In genomic region chr6:139942333-139942732, GRCh38 we compare ENCODE assay signal across 19 cellular contexts.
A peak's percentile ranks its signal among the peaks of the same experiment; 100 is the strongest.
DNase-seq lines count a peak whose midpoint lies in the region; ATAC-seq and TF ChIP-seq lines count a peak whose summit lies in the region.
"Had no signal": no experiment of that assay in that cellular context is flagged by ENCODE, and none has a peak within 500 bp of the region (broad histone marks: within the 10 kb centered on the region; RNA-seq: fewer than 3 reads in every experiment).

No MANE protein-coding gene starts in this region.

- H3K23ac ChIP-seq in neuronal stem cell (ENCODE audit: low read depth, low read length, poor library complexity): no peak overlapping the region

- no peaks in the 10 kb centered on the region for H3K79me1 ChIP-seq in neuronal stem cell (ENCODE audit: low read depth, low read length)

- TF ChIP-seq CTCF in cardiac muscle cell (IDR thresholded peaks at IDR 0.05; ENCODE audit: low read depth, low read length) (no peak), heart right ventricle (IDR thresholded peaks at IDR 0.05) (no peak), WERI-Rb-1 (IDR thresholded peaks at IDR 0.05; ENCODE audit: low read depth, low read length) (no peak), type B pancreatic cell (conservative IDR thresholded peaks at IDR 0.05) (no peak)

- H2AK5ac ChIP-seq in neuronal stem cell (ENCODE audit: low read depth, low read length): no peak overlapping the region

- H3K4me2 ChIP-seq in neuronal stem cell (ENCODE audit: insufficient read depth, low read length, poor library complexity, severe bottlenecking): no peak overlapping the region

- H2AFZ ChIP-seq in neuronal stem cell (ENCODE audit: low read length): peak overlapping the region; percentile 65

- H3K27ac Mint-ChIP-seq in type B pancreatic cell: no peak overlapping the region
- H3K27ac Mint-ChIP-seq: activated naive CD8-positive, alpha-beta T cell treated with anti-CD3 and anti-CD28 coated beads for 36 hours had no signal

- H3K18ac ChIP-seq in neuronal stem cell (ENCODE audit: low read length): no peak overlapping the region

- no peaks in the 10 kb centered on the region for H3K36me3 Mint-ChIP-seq in type B pancreatic cell
- H3K36me3 Mint-ChIP-seq: activated naive CD8-positive, alpha-beta T cell treated with anti-CD3 and anti-CD28 coated beads for 36 hours had no signal

- H2BK5ac ChIP-seq in neuronal stem cell (ENCODE audit: low read length): no peak overlapping the region

- no peaks in the 10 kb centered on the region for H3K27me3 ChIP-seq in cardiac muscle cell
- no peaks in the 10 kb centered on the region for H3K27me3 ChIP-seq in heart right ventricle
- no peaks in the 10 kb centered on the region for H3K27me3 ChIP-seq in neuronal stem cell (ENCODE audit: control insufficient read depth in 3 of 3, insufficient read depth in 3 of 3, low read depth in 1 of 3, low read length in 3 of 3)
- H3K27me3 ChIP-seq in WERI-Rb-1 (ENCODE audit: insufficient read depth, low read depth, severe bottlenecking): no peaks in the 10 kb centered on the region
- H3K27me3 ChIP-seq: brain microvascular endothelial cell, sigmoid colon had no signal

- intact Hi-C loops in cardiac septum (cut with DNase I) (no loop called here), heart right ventricle (cut with DNase I) (no loop called here)

- H2BK12ac ChIP-seq in neuronal stem cell (ENCODE audit: low read length): no peak overlapping the region

- WGBS in heart right ventricle, 2 donors: 55 to 59% methylated on average over 5 of the region's 5 CpGs
- no CpG with 5 or more reads among the region's 5 CpGs for WGBS in neuronal stem cell (ENCODE audit: extremely low coverage in 2 of 2, insufficient read length in 2 of 2, insufficient replicate concordance in 1 of 2), 2 donors

- no peak overlapping the region for H3K4me3 Mint-ChIP-seq in type B pancreatic cell
- H3K4me3 Mint-ChIP-seq: activated naive CD8-positive, alpha-beta T cell treated with anti-CD3 and anti-CD28 coated beads for 36 hours; H9 had no signal

- no peak overlapping the region for H2BK120ac ChIP-seq in neuronal stem cell (ENCODE audit: low read depth, low read length)

- H2BK15ac ChIP-seq in neuronal stem cell (ENCODE audit: low read length): no peak overlapping the region

- H3K36me3 ChIP-seq in cardiac muscle cell (no peaks in the 10 kb centered on the region), heart right ventricle (no peaks in the 10 kb centered on the region), neuronal stem cell (replicated peaks in 1 of 2; ENCODE audit: control insufficient read depth in 2 of 2, insufficient read depth in 2 of 2, low read length in 2 of 2) (no peaks in the 10 kb centered on the region), WERI-Rb-1 (no peaks in the 10 kb centered on the region)
- H3K36me3 ChIP-seq: brain microvascular endothelial cell, sigmoid colon had no signal

- H3K27me3 Mint-ChIP-seq in type B pancreatic cell: no peaks in the 10 kb centered on the region

- H3K4me3 ChIP-seq in cardiac muscle cell (no peak overlapping the region), heart right ventricle (no peak overlapping the region), neuronal stem cell (ENCODE audit: low read length in 2 of 2) (no peak overlapping the region), WERI-Rb-1 (ENCODE audit: low read depth, low read length) (no peak overlapping the region)
- H3K4me3 ChIP-seq: A549, dorsolateral prefrontal cortex, sigmoid colon had no signal

- H3K9me3 Mint-ChIP-seq in type B pancreatic cell: no peaks in the 10 kb centered on the region
- H3K9me3 Mint-ChIP-seq: activated naive CD8-positive, alpha-beta T cell treated with anti-CD3 and anti-CD28 coated beads for 36 hours; H9 had no signal

- peak overlapping the region; percentile 0 for H3K27ac ChIP-seq in cardiac muscle cell
- H3K27ac ChIP-seq in heart right ventricle: peak overlapping the region in 6 of 10 donors; percentile 4 to 53 (median 12)
- no peak overlapping the region for H3K27ac ChIP-seq in neuronal stem cell (replicated peaks; ENCODE audit: low read length)
- H3K27ac ChIP-seq in WERI-Rb-1: no peak overlapping the region
- H3K27ac ChIP-seq: C4-2B, dorsolateral prefrontal cortex had no signal

- no peak overlapping the region for H4K91ac ChIP-seq in neuronal stem cell (ENCODE audit: low read depth, low read length, poor library complexity)

- peak in 4 of 8 donors; percentile 37 to 50 (median 39) for ATAC-seq in heart right ventricle
- ATAC-seq: A549 had no signal

- no peak overlapping the region for H3K4ac ChIP-seq in neuronal stem cell (ENCODE audit: low read length)

- H3K14ac ChIP-seq in neuronal stem cell (ENCODE audit: low read length): no peak overlapping the region

- DNase-seq in cardiac muscle cell (ENCODE audit: low read depth in 1 of 2, low spot score in 1 of 2): peak in 1 of 2 donors; percentile 34
- DNase-seq in cardiac septum (ENCODE audit: low spot score): no peak
- no peak for DNase-seq in heart right ventricle
- DNase-seq in neuronal stem cell (ENCODE audit: low spot score): no peak
- no peak for DNase-seq in stimulated activated CD4-positive, alpha-beta T cell treated with anti-CD3 and anti-CD28 coated beads, Interleukin-2, amount 100 ng/mL, for 48 hours
- no peak for DNase-seq in kidney glomerular epithelial cell (lab: John Stamatoyannopoulos, UW)
- DNase-seq in WERI-Rb-1: no peak
- no peak for DNase-seq in type B pancreatic cell (ENCODE audit: extremely low spot score, unreplicated experiment)
- DNase-seq: activated naive CD8-positive, alpha-beta T cell treated with anti-CD3 and anti-CD28 coated beads for 36 hours; brain microvascular endothelial cell; dorsolateral prefrontal cortex; erythroblast; glutamatergic neuron; H9; NCI-H510A treated with DMSO at 0.1 percent for 48 hours; sigmoid colon; stimulated activated CD4-positive, alpha-beta T cell treated with anti-CD3 and anti-CD28 coated beads, Interleukin-4, amount 100 ng/mL, for 1 hour had no signal

- no peak overlapping the region for H4K8ac ChIP-seq in neuronal stem cell (ENCODE audit: low read depth, low read length)

- no peak overlapping the region for H3K9ac ChIP-seq in neuronal stem cell (ENCODE audit: low read depth, low read length, poor library complexity)

- no peaks in the 10 kb centered on the region for H3K9me3 ChIP-seq in cardiac muscle cell (ENCODE audit: low read depth)
- H3K9me3 ChIP-seq in heart right ventricle: no peaks in the 10 kb centered on the region
- H3K9me3 ChIP-seq in neuronal stem cell (replicated peaks in 1 of 2; ENCODE audit: control insufficient read depth in 2 of 2, insufficient read depth in 1 of 2, low read depth in 1 of 2, low read length in 2 of 2): no peaks in the 10 kb centered on the region
- H3K9me3 ChIP-seq in WERI-Rb-1 (ENCODE audit: severe bottlenecking): no peaks in the 10 kb centered on the region
- H3K9me3 ChIP-seq: A549, sigmoid colon had no signal

- H3K4me1 Mint-ChIP-seq in type B pancreatic cell (ENCODE audit: unreplicated experiment): peaks cover 36% of the 10 kb centered on the region

- peaks cover 9% of the 10 kb centered on the region for H3K4me1 ChIP-seq in cardiac muscle cell (ENCODE audit: low read depth)
- peaks cover 0 to 29% (median 8%) of the 10 kb centered on the region in 9 donors for H3K4me1 ChIP-seq in heart right ventricle
- H3K4me1 ChIP-seq in neuronal stem cell (ENCODE audit: control insufficient read depth in 2 of 2, insufficient read depth in 1 of 2, low read depth in 1 of 2, low read length in 2 of 2): peaks cover 3 to 48% of the 10 kb centered on the region in 2 donors

Comparison
In these comparisons a context has a peak if more than half of its experiments do, and no peak if none do; other contexts are left out.
1. H3K27ac ChIP-seq: peak in cardiac muscle cell (single experiment) and heart right ventricle (6 of 10); none in neuronal stem cell (single experiment) and WERI-Rb-1 (single experiment).